In genomic region chr6:137904822-137905617, GRCh38 we compare ENCODE assay signal across 8 cellular contexts. TPM values are rescaled to one million over a fixed set of nuclear protein-coding genes. Genes with fewer than 3 reads are reported as not detected.
A peak's percentile ranks its signal among the peaks of the same experiment; 100 is the strongest.
DNase-seq lines count a peak whose midpoint lies in the region; ATAC-seq and TF ChIP-seq lines count a peak whose summit lies in the region.

No MANE protein-coding gene starts in this region.

- no peaks in the 10 kb centered on the region for H3K27me3 ChIP-seq in CD4-positive, CD25-positive, alpha-beta regulatory T cell (ENCODE audit: control insufficient read depth, insufficient read depth, low read length)
- H3K27me3 ChIP-seq in MM.1S (replicated peaks; ENCODE audit: insufficient read depth, low read length) (no peaks in the 10 kb centered on the region), SJCRH30 (no peaks in the 10 kb centered on the region)

- H3K9me2 ChIP-seq in MM.1S (replicated peaks; ENCODE audit: insufficient read depth, low read length) = no peaks in the 10 kb centered on the region; the same call in 1 of the 2 replicates

- no peaks in the 10 kb centered on the region for H3F3A ChIP-seq in MM.1S (ENCODE audit: insufficient read depth, low read length)

- no peaks in the 10 kb centered on the region for H3K27me3 Mint-ChIP-seq in CD4-positive, CD25-positive, alpha-beta regulatory T cell
- no peaks in the 10 kb centered on the region for H3K27me3 Mint-ChIP-seq in activated naive CD4-positive, alpha-beta T cell treated with anti-CD3 and anti-CD28 coated beads, Interleukin-2, amount 50 U/mL, for 24 hours

- no peaks in the 10 kb centered on the region for H3K9me3 ChIP-seq in CD4-positive, CD25-positive, alpha-beta regulatory T cell (ENCODE audit: control insufficient read depth in 2 of 2, low read length in 2 of 2)
- no peaks in the 10 kb centered on the region for H3K9me3 ChIP-seq in MM.1S (replicated peaks; ENCODE audit: insufficient read depth, low read length)
- no peaks in the 10 kb centered on the region for H3K9me3 ChIP-seq in SJCRH30 (replicated peaks)

- peak overlapping the region; percentile 34 for H3K27ac ChIP-seq in CD4-positive, CD25-positive, alpha-beta regulatory T cell (ENCODE audit: insufficient read depth, low read length, poor library complexity, severe bottlenecking)
- H3K27ac ChIP-seq in MM.1S (ENCODE audit: low read length) (peak overlapping the region; percentile 24; the same call in 1 of the 2 replicates), SJCRH30 (no peak overlapping the region)

- no peaks in the 10 kb centered on the region for H4K20me1 ChIP-seq in MM.1S (ENCODE audit: insufficient read depth, low read length)

- peaks cover 26 to 54% (median 42%) of the 10 kb centered on the region in 4 donors for H3K4me1 Mint-ChIP-seq in CD4-positive, CD25-positive, alpha-beta regulatory T cell
- peaks cover 66% of the 10 kb centered on the region for H3K4me1 Mint-ChIP-seq in activated naive CD4-positive, alpha-beta T cell treated with anti-CD3 and anti-CD28 coated beads, Interleukin-2, amount 50 U/mL, for 24 hours

- H3K36me3 Mint-ChIP-seq in CD4-positive, CD25-positive, alpha-beta regulatory T cell = no peaks in the 10 kb centered on the region
- H3K36me3 Mint-ChIP-seq in activated naive CD4-positive, alpha-beta T cell treated with anti-CD3 and anti-CD28 coated beads, Interleukin-2, amount 50 U/mL, for 24 hours = no peaks in the 10 kb centered on the region

- no peaks in the 10 kb centered on the region for H3K9me3 Mint-ChIP-seq in CD4-positive, CD25-positive, alpha-beta regulatory T cell
- H3K9me3 Mint-ChIP-seq in activated naive CD4-positive, alpha-beta T cell treated with anti-CD3 and anti-CD28 coated beads, Interleukin-2, amount 50 U/mL, for 24 hours = no peaks in the 10 kb centered on the region

- H3K9ac ChIP-seq in MM.1S (ENCODE audit: low read length) = peak overlapping the region; percentile 41; the same call in 1 of the 2 replicates

- DNase-seq in CD4-positive, CD25-positive, alpha-beta regulatory T cell = peak in 2 of 3 donors; percentile 35 to 67
- no peak for DNase-seq in MM.1S
- peak; percentile 71 to 88 for DNase-seq in stimulated activated CD4-positive, alpha-beta T cell treated with anti-CD3 and anti-CD28 coated beads, Interleukin-12 subunit alpha, Interleukin-12 subunit beta, amount 100 ng/mL, for 24 hours (ENCODE audit: low read depth in 2 of 2)
- no peak for DNase-seq in SJCRH30
- no peak for DNase-seq in GM20000 (ENCODE audit: low spot score)
- no peak for DNase-seq in NCI-H1417 treated with DMSO at 0.1 percent for 48 hours (lab: John Stamatoyannopoulos, UW)

- H2AFZ ChIP-seq in MM.1S (ENCODE audit: low read length) = peak overlapping the region; percentile 65

- peak overlapping the region; percentile 54 to 85 (median 84) for H3K27ac Mint-ChIP-seq in CD4-positive, CD25-positive, alpha-beta regulatory T cell
- peak overlapping the region; percentile 98 for H3K27ac Mint-ChIP-seq in activated naive CD4-positive, alpha-beta T cell treated with anti-CD3 and anti-CD28 coated beads, Interleukin-2, amount 50 U/mL, for 24 hours

- H3K4me2 ChIP-seq in MM.1S (ENCODE audit: low read depth, low read length) = peak overlapping the region; percentile 77

- H3K36me3 ChIP-seq in CD4-positive, CD25-positive, alpha-beta regulatory T cell (ENCODE audit: control insufficient read depth, insufficient read depth, low read length) = no peaks in the 10 kb centered on the region
- H3K36me3 ChIP-seq in MM.1S (replicated peaks; ENCODE audit: insufficient read depth, low read length) (no peaks in the 10 kb centered on the region), SJCRH30 (no peaks in the 10 kb centered on the region)

- ATAC-seq in CD4-positive, CD25-positive, alpha-beta regulatory T cell (ENCODE audit: low read depth in 2 of 2) = peak; percentile 64 to 75
- peak; percentile 53 for ATAC-seq in GM21528 (IDR thresholded peaks at IDR 0.05; ENCODE audit: low FRiP score, unreplicated experiment)

- H3K4me3 ChIP-seq in CD4-positive, CD25-positive, alpha-beta regulatory T cell (ENCODE audit: low read depth, low read length) = peak overlapping the region; percentile 75
- H3K4me3 ChIP-seq in MM.1S (ENCODE audit: low read length) (peak overlapping the region; percentile 30), SJCRH30 (no peak overlapping the region)

- H3K4me1 ChIP-seq in CD4-positive, CD25-positive, alpha-beta regulatory T cell (ENCODE audit: control insufficient read depth, insufficient read depth, low read length, poor library complexity, severe bottlenecking) = peaks cover 39% of the 10 kb centered on the region
- H3K4me1 ChIP-seq in MM.1S (ENCODE audit: low read length) = peaks cover 21% of the 10 kb centered on the region
- no peaks in the 10 kb centered on the region for H3K4me1 ChIP-seq in SJCRH30

- TF ChIP-seq CTCF in MM.1S (IDR thresholded peaks at IDR 0.05; ENCODE audit: low read length) (no peak), GM20000 (IDR thresholded peaks at IDR 0.05; ENCODE audit: extremely low read depth, missing control alignments) (no peak)

- H3K4me3 Mint-ChIP-seq in CD4-positive, CD25-positive, alpha-beta regulatory T cell = peak overlapping the region; percentile 76 to 94 (median 83)
- H3K4me3 Mint-ChIP-seq in activated naive CD4-positive, alpha-beta T cell treated with anti-CD3 and anti-CD28 coated beads, Interleukin-2, amount 50 U/mL, for 24 hours = peak overlapping the region; percentile 61

- no peaks in the 10 kb centered on the region for H3K79me2 ChIP-seq in MM.1S (ENCODE audit: low read length)

RNA-seq across cellular contexts. Expression of gene TNFAIP3, which starts 38.0 kb away (rescaled TPM):
- total RNA-seq in CD4-positive, CD25-positive, alpha-beta regulatory T cell = 3,783 TPM
- 100 to 1,000 TPM in 2 of 4 donors, 10 to 100 TPM in 2; 70.5 to 103 (median 86.4) TPM for polyA plus RNA-seq in CD4-positive, CD25-positive, alpha-beta regulatory T cell
- 39.7 and 39.9 TPM in 2 replicates for total RNA-seq in SJCRH30 (2014; rRNA removed; shearing (Covaris generic))

Comparison
In these comparisons a context has a peak if more than half of its experiments do, and no peak if none do; other contexts are left out.
1. DNase-seq: peak in CD4-positive, CD25-positive, alpha-beta regulatory T cell (2 of 3) and stimulated activated CD4-positive, alpha-beta T cell treated with anti-CD3 and anti-CD28 coated beads, Interleukin-12 subunit alpha, Interleukin-12 subunit beta, amount 100 ng/mL, for 24 hours (2 of 2); none in MM.1S (single experiment), SJCRH30 (0 of 2), GM20000 (single experiment) and NCI-H1417 treated with DMSO at 0.1 percent for 48 hours (single experiment).
2. RNA of gene TNFAIP3, which starts 38.0 kb away (total RNA-seq): 3,783 TPM in CD4-positive, CD25-positive, alpha-beta regulatory T cell (single experiment); 39.7 to 39.9 TPM in SJCRH30; every median in the first group is over 10 times any median in the second.